In the genomic region with DNA sequence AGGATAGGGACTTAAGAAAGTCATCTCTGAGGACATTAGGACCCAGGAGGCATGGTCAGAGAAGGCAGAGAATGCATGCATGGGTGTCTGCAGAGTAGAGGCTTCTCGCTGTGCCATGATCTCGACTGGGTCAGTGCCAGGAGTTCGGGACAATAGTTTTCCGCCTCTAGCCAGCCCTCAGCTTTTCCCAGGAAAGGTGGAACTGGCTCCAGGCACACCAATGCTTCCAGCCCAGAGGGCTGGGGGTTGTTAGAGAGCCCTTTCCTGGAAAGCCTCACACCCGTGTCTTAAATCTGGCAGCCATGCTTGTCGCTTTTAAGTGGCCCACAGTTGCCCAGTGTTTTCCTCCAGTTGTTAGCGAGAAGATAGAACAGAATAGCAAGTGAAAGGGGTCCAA, we compare ENCODE assay signal across 8 cellular contexts.
A peak's percentile ranks its signal among the peaks of the same experiment; 100 is the strongest.
DNase-seq lines count a peak whose midpoint lies in the region; ATAC-seq and TF ChIP-seq lines count a peak whose summit lies in the region.

No MANE protein-coding gene starts in this region.

- TF ChIP-seq CTCF in activated B cell treated with CpG ODN at 0.5 μM for 24 hours (IDR thresholded peaks at IDR 0.05) (no peak), lower lobe of right lung (IDR thresholded peaks at IDR 0.05) (no peak), smooth muscle cell (IDR thresholded peaks at IDR 0.05; ENCODE audit: borderline replicate concordance, insufficient read depth, poor library complexity, severe bottlenecking) (no peak)

- CTCF ChIA-PET in activated B cell treated with CpG ODN at 0.5 μM for 24 hours (lab: Charles Lee) = interaction anchor here (1.0 kb wide), 1 partner anchor 47 kb away, joined by 6 read pairs; no protein-coding TSS in a partner anchor

- no peaks in the 10 kb centered on the region for H3K9me3 ChIP-seq in lower lobe of right lung
- H3K9me3 ChIP-seq in smooth muscle cell (replicated peaks; ENCODE audit: low read depth) = no peaks in the 10 kb centered on the region

- no peaks in the 10 kb centered on the region for H3K79me2 ChIP-seq in smooth muscle cell (ENCODE audit: low read depth)

- H4K20me1 ChIP-seq in smooth muscle cell (ENCODE audit: low read depth) = no peaks in the 10 kb centered on the region

- intact Hi-C loops in activated B cell treated with CpG ODN at 0.5 μM for 24 hours (cut with micrococcal nuclease) = no loop called here
- intact Hi-C loops in lower lobe of right lung (cut with DNase I) = no loop called here

- peak overlapping the region; percentile 80 for H3K27ac ChIP-seq in lower lobe of right lung
- H3K27ac ChIP-seq in smooth muscle cell (ENCODE audit: low read depth) = no peak overlapping the region

- peak overlapping the region; percentile 94 for H3K4me3 Mint-ChIP-seq in activated B cell treated with CpG ODN at 0.5 μM for 24 hours

- no peak overlapping the region for H3K4me2 ChIP-seq in smooth muscle cell

- DNase-seq in NCI-H146 (lab: John Stamatoyannopoulos, UW) (peak; percentile 27), NCI-H146 treated with DMSO at 0.1 percent for 48 hours (lab: John Stamatoyannopoulos, UW; ENCODE audit: unreplicated experiment) (no peak), LHCN-M2 (ENCODE audit: low read depth) (peak; percentile 34), activated B cell treated with CpG ODN at 0.5 μM for 24 hours (no peak), lower lobe of right lung (no peak), NCI-H510A treated with DMSO at 0.1 percent for 48 hours (lab: John Stamatoyannopoulos, UW) (no peak), smooth muscle cell (lab: John Stamatoyannopoulos, UW; ENCODE audit: unreplicated experiment) (no peak)

- H2AFZ ChIP-seq in smooth muscle cell (ENCODE audit: low read depth) = no peak overlapping the region

- no peak overlapping the region for H3K9ac ChIP-seq in smooth muscle cell (ENCODE audit: low read depth)

- peaks cover 21% of the 10 kb centered on the region for H3K36me3 Mint-ChIP-seq in activated B cell treated with CpG ODN at 0.5 μM for 24 hours (ENCODE audit: low read depth)

- H3K27ac Mint-ChIP-seq in activated B cell treated with CpG ODN at 0.5 μM for 24 hours = peak overlapping the region; percentile 95

- H3K27me3 ChIP-seq in lower lobe of right lung (ENCODE audit: low read depth) = no peaks in the 10 kb centered on the region
- H3K27me3 ChIP-seq in smooth muscle cell (ENCODE audit: low read depth) = no peaks in the 10 kb centered on the region

- no peaks in the 10 kb centered on the region for H3K27me3 Mint-ChIP-seq in activated B cell treated with CpG ODN at 0.5 μM for 24 hours

- ATAC-seq in GM21786 (IDR thresholded peaks at IDR 0.05; ENCODE audit: unreplicated experiment) = peak; percentile 17
- peak; percentile 25 for ATAC-seq in activated B cell treated with CpG ODN at 0.5 μM for 24 hours (ENCODE audit: low read depth)
- peak; percentile 59 to 69 for ATAC-seq in lower lobe of right lung

- H3K36me3 ChIP-seq in lower lobe of right lung (no peaks in the 10 kb centered on the region), smooth muscle cell (ENCODE audit: low read depth) (no peaks in the 10 kb centered on the region)

- H3F3A ChIP-seq in smooth muscle cell (ENCODE audit: low read depth) = no peaks in the 10 kb centered on the region

- no peaks in the 10 kb centered on the region for H3K9me3 Mint-ChIP-seq in activated B cell treated with CpG ODN at 0.5 μM for 24 hours

- POLR2A ChIA-PET in activated B cell treated with CpG ODN at 0.5 μM for 24 hours (lab: Charles Lee) = interaction anchor here (1.1 to 2.2 kb wide), 3 partner anchors 9 to 47 kb away, joined by 3 to 13 read pairs (median 5); no protein-coding TSS in a partner anchor

- H3K4me3 ChIP-seq in lower lobe of right lung (peak overlapping the region; percentile 59), smooth muscle cell (no peak overlapping the region)

- H3K4me1 Mint-ChIP-seq in activated B cell treated with CpG ODN at 0.5 μM for 24 hours = peaks cover 63% of the 10 kb centered on the region

- 97% methylated on average over 7 of the region's 7 CpGs for WGBS in smooth muscle cell (ENCODE audit: low lambda C conversion rate)

- H3K4me1 ChIP-seq in lower lobe of right lung (peaks cover 4% of the 10 kb centered on the region), smooth muscle cell (ENCODE audit: low read depth) (no peaks in the 10 kb centered on the region)

Comparison
In these comparisons a context has a peak if more than half of its experiments do, and no peak if none do; other contexts are left out.
1. DNase-seq: peak in NCI-H146 (single experiment) and LHCN-M2 (single experiment); none in NCI-H146 treated with DMSO at 0.1 percent for 48 hours (single experiment), activated B cell treated with CpG ODN at 0.5 μM for 24 hours (single experiment), lower lobe of right lung (single experiment), NCI-H510A treated with DMSO at 0.1 percent for 48 hours (single experiment) and smooth muscle cell (single experiment).
2. Peak in every context shown above with its lines, with median percentiles within 50 percentile points of each other: ATAC-seq.